8 cellular contexts compared by ENCODE assay signal in the genomic region with DNA sequence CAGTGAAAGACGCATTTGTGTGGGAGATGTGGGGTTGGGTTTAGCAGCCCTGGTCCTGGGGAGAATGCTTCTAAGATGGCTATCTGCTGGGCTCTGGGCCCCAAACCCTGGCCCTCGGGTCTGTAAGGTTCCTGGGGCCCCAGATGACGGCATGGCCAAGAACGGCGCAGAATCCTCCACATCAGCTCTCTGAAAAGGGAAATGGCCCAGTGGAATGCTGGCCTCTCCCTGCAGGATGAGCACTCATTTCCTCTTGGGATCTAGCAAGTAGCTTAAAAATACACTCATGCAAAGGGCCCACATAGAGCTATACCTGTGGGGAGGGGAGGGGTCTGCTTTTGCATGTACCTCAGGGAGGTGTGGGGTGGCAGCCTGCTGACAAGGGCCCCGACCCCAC. TPM values are rescaled to one million over a fixed set of nuclear protein-coding genes. Genes with fewer than 3 reads are reported as not detected.
DNase-seq lines count a peak whose midpoint lies in the region; ATAC-seq, FAIRE-seq and TF ChIP-seq lines count a peak whose summit lies in the region.

No MANE protein-coding gene starts in this region.

- peaks cover 0 to 17% (median 6%) of the 10 kb centered on the region in 7 donors for H3K4me1 Mint-ChIP-seq in naive thymus-derived CD4-positive, alpha-beta T cell

- TF ChIP-seq CTCF in AG04450 (IDR thresholded peaks at IDR 0.05; ENCODE audit: low read depth, low read length) (no peak), NB4 (IDR thresholded peaks at IDR 0.05; ENCODE audit: low read depth, low read length) (no peak), dorsolateral prefrontal cortex (IDR thresholded peaks at IDR 0.05 in 54 of 56, conservative IDR thresholded peaks at IDR 0.05 in 2 of 56; ENCODE audit: low read depth in 1 of 56, partially characterized antibody in 56 of 56) (no peak), GM10248 (IDR thresholded peaks at IDR 0.05; ENCODE audit: control extremely low read depth, extremely low read depth, low read depth, missing control alignments) (no peak)

- H3K27ac Mint-ChIP-seq in naive thymus-derived CD4-positive, alpha-beta T cell = no peak overlapping the region

- peaks cover 0 to 14% (median 8%) of the 10 kb centered on the region in 5 donors for H3K27me3 Mint-ChIP-seq in naive thymus-derived CD4-positive, alpha-beta T cell

- DNase-seq in AG04450 (ENCODE audit: low read depth, low spot score) = no peak
- no peak for DNase-seq in NB4 (ENCODE audit: low read depth)
- DNase-seq in dorsolateral prefrontal cortex = peak in 1 of 10 donors; percentile 38
- DNase-seq in naive thymus-derived CD4-positive, alpha-beta T cell = peak in 1 of 9 donors; percentile 3
- DNase-seq in GM12891 (ENCODE audit: insufficient read length, low spot score) = no peak
- DNase-seq in GM10248 (ENCODE audit: extremely low spot score) = no peak

- no peaks in the 10 kb centered on the region for H3K9me3 Mint-ChIP-seq in naive thymus-derived CD4-positive, alpha-beta T cell

- H3K27ac ChIP-seq in AG04450 (ENCODE audit: low read depth, low read length) = peak overlapping the region; percentile 89
- peak overlapping the region in 55 of 59 donors; percentile 1 to 90 (median 74) for H3K27ac ChIP-seq in dorsolateral prefrontal cortex
- H3K27ac ChIP-seq in naive thymus-derived CD4-positive, alpha-beta T cell (ENCODE audit: low read depth, low read length) = peak overlapping the region; percentile 14

- H3K36me3 Mint-ChIP-seq in naive thymus-derived CD4-positive, alpha-beta T cell = no peaks in the 10 kb centered on the region

- ATAC-seq in naive thymus-derived CD4-positive, alpha-beta T cell = no peak
- ATAC-seq in GM21576 (IDR thresholded peaks at IDR 0.05; ENCODE audit: unreplicated experiment) = no peak
- ATAC-seq in HG03342 (IDR thresholded peaks at IDR 0.05; ENCODE audit: unreplicated experiment) = no peak

- H3K4me3 Mint-ChIP-seq in naive thymus-derived CD4-positive, alpha-beta T cell = peak overlapping the region in 9 of 10 donors; percentile 36 to 78 (median 68)

- POLR2A ChIA-PET in AG04450 (lab: Yijun Ruan, JAX) (interaction anchor here (0.5 to 3.1 kb wide), 6 partner anchors 11 to 400 kb away, joined by 3 to 15 read pairs (median 3); no protein-coding TSS in a partner anchor), GM10248 (lab: Yijun Ruan, JAX) (no interaction called here)
- POLR2A ChIA-PET in naive thymus-derived CD4-positive, alpha-beta T cell (lab: Charles Lee) = no interaction called here

- no peak for FAIRE-seq in GM12891 (lab: Jason Lieb, UNC)

- H3K36me3 ChIP-seq in naive thymus-derived CD4-positive, alpha-beta T cell (ENCODE audit: control insufficient read depth in 2 of 3, insufficient read depth in 3 of 3, low read length in 3 of 3) = no peaks in the 10 kb centered on the region

- CTCF ChIA-PET in AG04450 (lab: Charles Lee) (interaction anchor here (1.5 kb wide), 1 partner anchor 312 kb away, joined by 4 read pairs; no protein-coding TSS in a partner anchor), GM10248 (lab: Yijun Ruan, JAX) (interaction anchor here (1.6 kb wide), 1 partner anchor 19 kb away, joined by 5 read pairs; no protein-coding TSS in a partner anchor)
- CTCF ChIA-PET in naive thymus-derived CD4-positive, alpha-beta T cell (lab: Charles Lee) = interaction anchor here (0.6 kb wide), 1 partner anchor 15 kb away, joined by 4 read pairs; no protein-coding TSS in a partner anchor

- H3K4me3 ChIP-seq in AG04450 (ENCODE audit: low read depth, low read length) (peak overlapping the region; percentile 56), NB4 (ENCODE audit: low read depth, low read length) (peak overlapping the region; percentile 69), dorsolateral prefrontal cortex (peak overlapping the region in 57 of 59 donors; percentile 40 to 74 (median 61))
- peak overlapping the region; percentile 31 for H3K4me3 ChIP-seq in naive thymus-derived CD4-positive, alpha-beta T cell (ENCODE audit: low read length)

- no peaks in the 10 kb centered on the region; the same call in 1 of the 2 replicates for H3K9me3 ChIP-seq in AG04450 (ENCODE audit: control insufficient read depth, insufficient read depth, low read length)
- H3K9me3 ChIP-seq in naive thymus-derived CD4-positive, alpha-beta T cell (ENCODE audit: control insufficient read depth in 2 of 3, low read length in 3 of 3) = no peaks in the 10 kb centered on the region

- H3K4me1 ChIP-seq in naive thymus-derived CD4-positive, alpha-beta T cell (ENCODE audit: control insufficient read depth in 2 of 2, insufficient read depth in 2 of 2, low read length in 2 of 2) = peaks cover 5 to 7% of the 10 kb centered on the region in 2 donors

- intact Hi-C loops in dorsolateral prefrontal cortex (cut with DNase I) = loop anchor here (5.0 to 10.0 kb wide), 3 partner anchors 201 to 342 kb away; partner anchors contain the start of genes CCND1 (in 2 of the 2) and SMIM38 (in 1 of the 2)
- intact Hi-C loops in naive thymus-derived CD4-positive, alpha-beta T cell (cut with micrococcal nuclease) = loop anchor here (5.0 to 10.0 kb wide), 2 partner anchors 147 to 149 kb away; partner anchors contain the start of gene MYEOV (in 1 of the 2)

- H3K27me3 ChIP-seq in AG04450 (ENCODE audit: control insufficient read depth, insufficient read depth, low read length) = no peaks in the 10 kb centered on the region
- H3K27me3 ChIP-seq in dorsolateral prefrontal cortex = no peaks in the 10 kb centered on the region
- no peaks in the 10 kb centered on the region for H3K27me3 ChIP-seq in naive thymus-derived CD4-positive, alpha-beta T cell (ENCODE audit: control insufficient read depth in 2 of 2, insufficient read depth in 2 of 2, low read length in 2 of 2)

- TF ChIP-seq POLR2A in NB4 (IDR thresholded peaks at IDR 0.05; ENCODE audit: extremely low read depth, insufficient read length) (no peak), GM12891 (IDR thresholded peaks at IDR 0.05; ENCODE audit: low read depth, low read length) (no peak)

TF ChIP-seq in GM12891, 5 proteins besides CTCF, POLR2A, EP300 and RAD21:
- TF ChIP-seq SPI1 (IDR thresholded peaks at IDR 0.05; ENCODE audit: low read depth, low read length) (no peak), POLR2AphosphoS5 (IDR thresholded peaks at IDR 0.05; ENCODE audit: low read depth, low read length) (no peak), PAX5 (IDR thresholded peaks at IDR 0.05; ENCODE audit: insufficient read depth, low read length, severe bottlenecking) (no peak), POU2F2 (IDR thresholded peaks at IDR 0.05; ENCODE audit: low read depth, low read length) (no peak), TAF1 (IDR thresholded peaks at IDR 0.05; ENCODE audit: low read depth, low read length) (no peak)

RNA-seq across cellular contexts. Expression of gene LINC01488, which starts 37.5 kb away (rescaled TPM):
- not detected in 2 replicates for polyA plus RNA-seq in AG04450 (2011; rRNA removed)
- not detected in 2 replicates for polyA minus RNA-seq in AG04450 (2011; rRNA and poly(A)+ RNA removed)
- not detected for total RNA-seq in dorsolateral prefrontal cortex
- not detected for total RNA-seq in naive thymus-derived CD4-positive, alpha-beta T cell
- not detected for polyA plus RNA-seq in naive thymus-derived CD4-positive, alpha-beta T cell
- polyA plus RNA-seq in GM12891 (2012; ENCODE audit: low read depth, missing spikeins) = not detected

Comparison
In these comparisons a context has a peak if more than half of its experiments do, and no peak if none do; other contexts are left out.
1. H3K27ac ChIP-seq: peak in every context shown above with its lines; median percentile 89 in AG04450; 74 in dorsolateral prefrontal cortex; 14 in naive thymus-derived CD4-positive, alpha-beta T cell.